In the genomic region with DNA sequence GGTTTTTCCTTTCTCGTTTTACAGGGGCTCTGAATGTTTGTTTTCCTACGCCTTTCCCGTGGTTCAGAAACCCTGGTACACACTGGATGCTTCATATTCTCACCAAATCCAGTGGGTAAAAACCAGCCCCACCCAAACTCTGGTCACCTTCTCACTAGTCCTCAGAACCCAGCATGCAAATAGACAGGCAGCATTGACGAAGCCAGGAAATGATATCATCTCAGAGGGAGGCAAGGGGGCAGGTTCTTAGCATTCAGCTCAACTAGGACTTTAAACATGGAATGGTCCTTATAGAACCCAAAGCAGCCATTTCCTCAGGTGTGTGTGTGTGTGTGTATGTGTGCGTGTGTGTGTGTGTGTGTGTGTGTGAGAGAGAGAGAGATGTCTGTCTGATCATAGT, we compare ENCODE assay signal across 17 cellular contexts.
DNase-seq lines count a peak whose midpoint lies in the region; ATAC-seq lines count a peak whose summit lies in the region.
"Had no signal": no experiment of that assay in that cellular context is flagged by ENCODE, and none has a peak within 500 bp of the region (broad histone marks: within the 10 kb centered on the region; RNA-seq: fewer than 3 reads in every experiment).

No MANE protein-coding gene starts in this region.

- ATAC-seq in GM19328 (IDR thresholded peaks at IDR 0.05; ENCODE audit: unreplicated experiment) (peak; percentile 62), HG03460 (IDR thresholded peaks at IDR 0.05; ENCODE audit: unreplicated experiment) (peak; percentile 56), left lobe of liver (no peak), GM18511 (IDR thresholded peaks at IDR 0.05; ENCODE audit: unreplicated experiment) (no peak)
- ATAC-seq: activated CD4-positive, CD25-positive, alpha-beta regulatory T cell treated with anti-CD3 and anti-CD28 coated beads, Interleukin-2, amount 50 U/mL, for 24 hours had no signal

- DNase-seq in DMS53 (lab: John Stamatoyannopoulos, UW) (peak; percentile 5), DMS53 treated with DMSO at 0.1 percent for 48 hours (lab: John Stamatoyannopoulos, UW; ENCODE audit: unreplicated experiment) (no peak), ecto neural progenitor cell (ENCODE audit: low spot score) (peak; percentile 18), left lobe of liver (ENCODE audit: low spot score) (no peak)
- no peak for DNase-seq in stimulated activated CD4-positive, alpha-beta T cell treated with anti-CD3 and anti-CD28 coated beads, Interleukin-12 subunit alpha, Interleukin-12 subunit beta, amount 100 ng/mL, for 4 hours
- DNase-seq: activated T-cell treated with anti-CD3 and anti-CD28 coated beads, Interleukin-2, amount 50 U/mL, for 1 hour; C1 segment of cervical spinal cord; dorsolateral prefrontal cortex; HFFc6; islet precursor cell; NCI-H1436 treated with DMSO at 0.1 percent for 48 hours; SJCRH30; stomach had no signal

Comparison
In these comparisons a context has a peak if more than half of its experiments do, and no peak if none do; other contexts are left out.
1. DNase-seq: peak in DMS53 (single experiment) and ecto neural progenitor cell (single experiment); none in DMS53 treated with DMSO at 0.1 percent for 48 hours (single experiment), stimulated activated CD4-positive, alpha-beta T cell treated with anti-CD3 and anti-CD28 coated beads, Interleukin-12 subunit alpha, Interleukin-12 subunit beta, amount 100 ng/mL, for 4 hours (single experiment) and left lobe of liver (single experiment).
2. ATAC-seq: peak in GM19328 (single experiment) and HG03460 (single experiment); none in left lobe of liver (single experiment) and GM18511 (single experiment).